Comparison of ENCODE assay signal across 1 cellular context in genomic region chr6:145267076-145267867, GRCh38.
TF ChIP-seq lines count a peak whose summit lies in the region.

No MANE protein-coding gene starts in this region.

TF ChIP-seq in HepG2, 621 proteins besides CTCF, POLR2A, EP300 and RAD21 (continued from another document and continues in another):
- TF ChIP-seq, protein P1, sequence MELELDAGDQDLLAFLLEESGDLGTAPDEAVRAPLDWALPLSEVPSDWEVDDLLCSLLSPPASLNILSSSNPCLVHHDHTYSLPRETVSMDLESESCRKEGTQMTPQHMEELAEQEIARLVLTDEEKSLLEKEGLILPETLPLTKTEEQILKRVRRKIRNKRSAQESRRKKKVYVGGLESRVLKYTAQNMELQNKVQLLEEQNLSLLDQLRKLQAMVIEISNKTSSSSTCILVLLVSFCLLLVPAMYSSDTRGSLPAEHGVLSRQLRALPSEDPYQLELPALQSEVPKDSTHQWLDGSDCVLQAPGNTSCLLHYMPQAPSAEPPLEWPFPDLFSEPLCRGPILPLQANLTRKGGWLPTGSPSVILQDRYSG (CRISPR knock-in tag; IDR thresholded peaks at IDR 0.05): 0 out of 2 replicates have a peak, but pooled peaks have one; percentile 60
- TF ChIP-seq, protein P2, sequence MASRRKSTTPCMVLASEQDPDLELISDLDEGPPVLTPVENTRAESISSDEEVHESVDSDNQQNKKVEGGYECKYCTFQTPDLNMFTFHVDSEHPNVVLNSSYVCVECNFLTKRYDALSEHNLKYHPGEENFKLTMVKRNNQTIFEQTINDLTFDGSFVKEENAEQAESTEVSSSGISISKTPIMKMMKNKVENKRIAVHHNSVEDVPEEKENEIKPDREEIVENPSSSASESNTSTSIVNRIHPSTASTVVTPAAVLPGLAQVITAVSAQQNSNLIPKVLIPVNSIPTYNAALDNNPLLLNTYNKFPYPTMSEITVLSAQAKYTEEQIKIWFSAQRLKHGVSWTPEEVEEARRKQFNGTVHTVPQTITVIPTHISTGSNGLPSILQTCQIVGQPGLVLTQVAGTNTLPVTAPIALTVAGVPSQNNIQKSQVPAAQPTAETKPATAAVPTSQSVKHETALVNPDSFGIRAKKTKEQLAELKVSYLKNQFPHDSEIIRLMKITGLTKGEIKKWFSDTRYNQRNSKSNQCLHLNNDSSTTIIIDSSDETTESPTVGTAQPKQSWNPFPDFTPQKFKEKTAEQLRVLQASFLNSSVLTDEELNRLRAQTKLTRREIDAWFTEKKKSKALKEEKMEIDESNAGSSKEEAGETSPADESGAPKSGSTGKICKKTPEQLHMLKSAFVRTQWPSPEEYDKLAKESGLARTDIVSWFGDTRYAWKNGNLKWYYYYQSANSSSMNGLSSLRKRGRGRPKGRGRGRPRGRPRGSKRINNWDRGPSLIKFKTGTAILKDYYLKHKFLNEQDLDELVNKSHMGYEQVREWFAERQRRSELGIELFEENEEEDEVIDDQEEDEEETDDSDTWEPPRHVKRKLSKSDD (CRISPR knock-in tag; IDR thresholded peaks at IDR 0.05; ENCODE audit: low read depth): 0 out of 2 replicates have a peak, but pooled peaks have one; percentile 42
- 0 out of 2 replicates have a peak, but pooled peaks have one; percentile 76 for TF ChIP-seq ZNF512 (CRISPR knock-in tag; IDR thresholded peaks at IDR 0.05)
- TF ChIP-seq NKX3-1 (CRISPR knock-in tag; IDR thresholded peaks at IDR 0.05): peak; percentile 94
- no peak for TF ChIP-seq NPAS2 (CRISPR knock-in tag; IDR thresholded peaks at IDR 0.05; ENCODE audit: borderline replicate concordance)
- TF ChIP-seq, protein P3, sequence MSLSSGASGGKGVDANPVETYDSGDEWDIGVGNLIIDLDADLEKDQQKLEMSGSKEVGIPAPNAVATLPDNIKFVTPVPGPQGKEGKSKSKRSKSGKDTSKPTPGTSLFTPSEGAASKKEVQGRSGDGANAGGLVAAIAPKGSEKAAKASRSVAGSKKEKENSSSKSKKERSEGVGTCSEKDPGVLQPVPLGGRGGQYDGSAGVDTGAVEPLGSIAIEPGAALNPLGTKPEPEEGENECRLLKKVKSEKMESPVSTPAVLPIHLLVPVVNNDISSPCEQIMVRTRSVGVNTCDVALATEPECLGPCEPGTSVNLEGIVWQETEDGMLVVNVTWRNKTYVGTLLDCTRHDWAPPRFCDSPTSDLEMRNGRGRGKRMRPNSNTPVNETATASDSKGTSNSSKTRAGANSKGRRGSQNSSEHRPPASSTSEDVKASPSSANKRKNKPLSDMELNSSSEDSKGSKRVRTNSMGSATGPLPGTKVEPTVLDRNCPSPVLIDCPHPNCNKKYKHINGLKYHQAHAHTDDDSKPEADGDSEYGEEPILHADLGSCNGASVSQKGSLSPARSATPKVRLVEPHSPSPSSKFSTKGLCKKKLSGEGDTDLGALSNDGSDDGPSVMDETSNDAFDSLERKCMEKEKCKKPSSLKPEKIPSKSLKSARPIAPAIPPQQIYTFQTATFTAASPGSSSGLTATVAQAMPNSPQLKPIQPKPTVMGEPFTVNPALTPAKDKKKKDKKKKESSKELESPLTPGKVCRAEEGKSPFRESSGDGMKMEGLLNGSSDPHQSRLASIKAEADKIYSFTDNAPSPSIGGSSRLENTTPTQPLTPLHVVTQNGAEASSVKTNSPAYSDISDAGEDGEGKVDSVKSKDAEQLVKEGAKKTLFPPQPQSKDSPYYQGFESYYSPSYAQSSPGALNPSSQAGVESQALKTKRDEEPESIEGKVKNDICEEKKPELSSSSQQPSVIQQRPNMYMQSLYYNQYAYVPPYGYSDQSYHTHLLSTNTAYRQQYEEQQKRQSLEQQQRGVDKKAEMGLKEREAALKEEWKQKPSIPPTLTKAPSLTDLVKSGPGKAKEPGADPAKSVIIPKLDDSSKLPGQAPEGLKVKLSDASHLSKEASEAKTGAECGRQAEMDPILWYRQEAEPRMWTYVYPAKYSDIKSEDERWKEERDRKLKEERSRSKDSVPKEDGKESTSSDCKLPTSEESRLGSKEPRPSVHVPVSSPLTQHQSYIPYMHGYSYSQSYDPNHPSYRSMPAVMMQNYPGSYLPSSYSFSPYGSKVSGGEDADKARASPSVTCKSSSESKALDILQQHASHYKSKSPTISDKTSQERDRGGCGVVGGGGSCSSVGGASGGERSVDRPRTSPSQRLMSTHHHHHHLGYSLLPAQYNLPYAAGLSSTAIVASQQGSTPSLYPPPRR (CRISPR knock-in tag; IDR thresholded peaks at IDR 0.05; ENCODE audit: borderline replicate concordance): peak; percentile 99
- peak; percentile 99 for TF ChIP-seq TBX2 (CRISPR knock-in tag; IDR thresholded peaks at IDR 0.05; ENCODE audit: borderline replicate concordance)
- no peak for TF ChIP-seq THYN1 (CRISPR knock-in tag; IDR thresholded peaks at IDR 0.05; ENCODE audit: borderline replicate concordance, low read depth)
- TF ChIP-seq, protein P4, sequence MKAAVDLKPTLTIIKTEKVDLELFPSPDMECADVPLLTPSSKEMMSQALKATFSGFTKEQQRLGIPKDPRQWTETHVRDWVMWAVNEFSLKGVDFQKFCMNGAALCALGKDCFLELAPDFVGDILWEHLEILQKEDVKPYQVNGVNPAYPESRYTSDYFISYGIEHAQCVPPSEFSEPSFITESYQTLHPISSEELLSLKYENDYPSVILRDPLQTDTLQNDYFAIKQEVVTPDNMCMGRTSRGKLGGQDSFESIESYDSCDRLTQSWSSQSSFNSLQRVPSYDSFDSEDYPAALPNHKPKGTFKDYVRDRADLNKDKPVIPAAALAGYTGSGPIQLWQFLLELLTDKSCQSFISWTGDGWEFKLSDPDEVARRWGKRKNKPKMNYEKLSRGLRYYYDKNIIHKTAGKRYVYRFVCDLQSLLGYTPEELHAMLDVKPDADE (CRISPR knock-in tag; IDR thresholded peaks at IDR 0.05): no peak
- TF ChIP-seq, protein P5, sequence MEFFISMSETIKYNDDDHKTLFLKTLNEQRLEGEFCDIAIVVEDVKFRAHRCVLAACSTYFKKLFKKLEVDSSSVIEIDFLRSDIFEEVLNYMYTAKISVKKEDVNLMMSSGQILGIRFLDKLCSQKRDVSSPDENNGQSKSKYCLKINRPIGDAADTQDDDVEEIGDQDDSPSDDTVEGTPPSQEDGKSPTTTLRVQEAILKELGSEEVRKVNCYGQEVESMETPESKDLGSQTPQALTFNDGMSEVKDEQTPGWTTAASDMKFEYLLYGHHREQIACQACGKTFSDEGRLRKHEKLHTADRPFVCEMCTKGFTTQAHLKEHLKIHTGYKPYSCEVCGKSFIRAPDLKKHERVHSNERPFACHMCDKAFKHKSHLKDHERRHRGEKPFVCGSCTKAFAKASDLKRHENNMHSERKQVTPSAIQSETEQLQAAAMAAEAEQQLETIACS (CRISPR knock-in tag; IDR thresholded peaks at IDR 0.05): no peak
- TF ChIP-seq, protein P6, sequence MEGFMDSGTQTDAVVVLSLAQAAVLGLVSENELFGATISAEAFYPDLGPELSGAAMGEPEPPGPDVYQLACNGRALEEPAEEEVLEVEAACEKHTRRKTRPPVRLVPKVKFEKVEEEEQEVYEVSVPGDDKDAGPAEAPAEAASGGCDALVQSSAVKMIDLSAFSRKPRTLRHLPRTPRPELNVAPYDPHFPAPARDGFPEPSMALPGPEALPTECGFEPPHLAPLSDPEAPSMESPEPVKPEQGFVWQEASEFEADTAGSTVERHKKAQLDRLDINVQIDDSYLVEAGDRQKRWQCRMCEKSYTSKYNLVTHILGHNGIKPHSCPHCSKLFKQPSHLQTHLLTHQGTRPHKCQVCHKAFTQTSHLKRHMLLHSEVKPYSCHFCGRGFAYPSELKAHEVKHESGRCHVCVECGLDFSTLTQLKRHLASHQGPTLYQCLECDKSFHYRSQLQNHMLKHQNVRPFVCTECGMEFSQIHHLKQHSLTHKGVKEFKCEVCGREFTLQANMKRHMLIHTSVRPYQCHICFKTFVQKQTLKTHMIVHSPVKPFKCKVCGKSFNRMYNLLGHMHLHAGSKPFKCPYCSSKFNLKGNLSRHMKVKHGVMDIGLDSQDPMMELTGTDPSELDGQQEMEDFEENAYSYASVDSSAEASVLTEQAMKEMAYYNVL (CRISPR knock-in tag; IDR thresholded peaks at IDR 0.05; ENCODE audit: borderline replicate concordance): peak; percentile 100
- TF ChIP-seq RORA (CRISPR knock-in tag; IDR thresholded peaks at IDR 0.05): no peak
- TF ChIP-seq ZNF598 (CRISPR knock-in tag; IDR thresholded peaks at IDR 0.05; ENCODE audit: borderline replicate concordance): peak; percentile 76; the same call in 1 of the 2 replicates
- peak; percentile 99 for TF ChIP-seq FOXO1 (CRISPR knock-in tag; IDR thresholded peaks at IDR 0.05)
- TF ChIP-seq CHD2 (IDR thresholded peaks at IDR 0.05; ENCODE audit: low read depth, low read length): no peak
- no peak for TF ChIP-seq ZNF530 (CRISPR knock-in tag; IDR thresholded peaks at IDR 0.05; ENCODE audit: low read depth)
- TF ChIP-seq JUN (CRISPR knock-in tag; IDR thresholded peaks at IDR 0.05): peak; percentile 86
- TF ChIP-seq, protein P7, sequence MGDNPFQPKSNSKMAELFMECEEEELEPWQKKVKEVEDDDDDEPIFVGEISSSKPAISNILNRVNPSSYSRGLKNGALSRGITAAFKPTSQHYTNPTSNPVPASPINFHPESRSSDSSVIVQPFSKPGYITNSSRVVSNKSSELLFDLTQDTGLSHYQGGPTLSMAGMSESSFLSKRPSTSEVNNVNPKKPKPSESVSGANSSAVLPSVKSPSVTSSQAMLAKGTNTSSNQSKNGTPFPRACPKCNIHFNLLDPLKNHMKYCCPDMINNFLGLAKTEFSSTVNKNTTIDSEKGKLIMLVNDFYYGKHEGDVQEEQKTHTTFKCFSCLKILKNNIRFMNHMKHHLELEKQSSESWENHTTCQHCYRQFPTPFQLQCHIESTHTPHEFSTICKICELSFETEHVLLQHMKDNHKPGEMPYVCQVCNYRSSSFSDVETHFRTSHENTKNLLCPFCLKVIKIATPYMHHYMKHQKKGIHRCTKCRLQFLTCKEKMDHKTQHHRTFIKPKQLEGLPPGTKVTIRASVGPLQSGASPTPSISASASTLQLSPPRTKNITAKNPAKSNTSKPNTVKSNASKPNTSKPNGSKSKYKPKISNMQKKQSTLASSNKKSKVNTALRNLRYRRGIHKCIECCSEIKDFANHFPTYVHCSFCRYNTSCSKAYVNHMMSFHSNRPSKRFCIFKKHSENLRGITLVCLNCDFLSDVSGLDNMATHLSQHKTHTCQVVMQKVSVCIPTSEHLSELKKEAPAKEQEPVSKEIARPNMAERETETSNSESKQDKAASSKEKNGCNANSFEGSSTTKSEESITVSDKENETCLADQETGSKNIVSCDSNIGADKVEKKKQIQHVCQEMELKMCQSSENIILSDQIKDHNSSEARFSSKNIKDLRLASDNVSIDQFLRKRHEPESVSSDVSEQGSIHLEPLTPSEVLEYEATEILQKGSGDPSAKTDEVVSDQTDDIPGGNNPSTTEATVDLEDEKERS (CRISPR knock-in tag; IDR thresholded peaks at IDR 0.05): peak; percentile 98
- TF ChIP-seq RFXANK (CRISPR knock-in tag; IDR thresholded peaks at IDR 0.05): 0 out of 2 replicates have a peak, but pooled peaks have one; percentile 49
- TF ChIP-seq ZNF232 (CRISPR knock-in tag; IDR thresholded peaks at IDR 0.05; ENCODE audit: borderline replicate concordance): peak; percentile 93
- TF ChIP-seq ZBTB8A (CRISPR knock-in tag; IDR thresholded peaks at IDR 0.05; ENCODE audit: borderline replicate concordance, low read depth): no peak
- no peak for TF ChIP-seq FLYWCH1 (CRISPR knock-in tag; IDR thresholded peaks at IDR 0.05)
- 0 out of 2 replicates have a peak, but pooled peaks have one; percentile 65 for TF ChIP-seq ZNF546 (CRISPR knock-in tag; conservative IDR thresholded peaks at IDR 0.05)
- peak; percentile 69; the same call in 1 of the 2 replicates for TF ChIP-seq YEATS4 (CRISPR knock-in tag; IDR thresholded peaks at IDR 0.05; ENCODE audit: borderline replicate concordance)
- peak; percentile 97 for TF ChIP-seq ASH2L (IDR thresholded peaks at IDR 0.05; ENCODE audit: insufficient read length, low read depth, low read length)
- no peak for TF ChIP-seq GABPA (IDR thresholded peaks at IDR 0.05; ENCODE audit: low read depth, low read length)
- TF ChIP-seq GABPA (CRISPR knock-in tag; IDR thresholded peaks at IDR 0.05; ENCODE audit: low read depth): peak; percentile 64
- TF ChIP-seq ZFP37 (CRISPR knock-in tag; IDR thresholded peaks at IDR 0.05; ENCODE audit: borderline replicate concordance): peak; percentile 94
- peak; percentile 93 for TF ChIP-seq ZNF24 (IDR thresholded peaks at IDR 0.05)
- TF ChIP-seq, protein P8, sequence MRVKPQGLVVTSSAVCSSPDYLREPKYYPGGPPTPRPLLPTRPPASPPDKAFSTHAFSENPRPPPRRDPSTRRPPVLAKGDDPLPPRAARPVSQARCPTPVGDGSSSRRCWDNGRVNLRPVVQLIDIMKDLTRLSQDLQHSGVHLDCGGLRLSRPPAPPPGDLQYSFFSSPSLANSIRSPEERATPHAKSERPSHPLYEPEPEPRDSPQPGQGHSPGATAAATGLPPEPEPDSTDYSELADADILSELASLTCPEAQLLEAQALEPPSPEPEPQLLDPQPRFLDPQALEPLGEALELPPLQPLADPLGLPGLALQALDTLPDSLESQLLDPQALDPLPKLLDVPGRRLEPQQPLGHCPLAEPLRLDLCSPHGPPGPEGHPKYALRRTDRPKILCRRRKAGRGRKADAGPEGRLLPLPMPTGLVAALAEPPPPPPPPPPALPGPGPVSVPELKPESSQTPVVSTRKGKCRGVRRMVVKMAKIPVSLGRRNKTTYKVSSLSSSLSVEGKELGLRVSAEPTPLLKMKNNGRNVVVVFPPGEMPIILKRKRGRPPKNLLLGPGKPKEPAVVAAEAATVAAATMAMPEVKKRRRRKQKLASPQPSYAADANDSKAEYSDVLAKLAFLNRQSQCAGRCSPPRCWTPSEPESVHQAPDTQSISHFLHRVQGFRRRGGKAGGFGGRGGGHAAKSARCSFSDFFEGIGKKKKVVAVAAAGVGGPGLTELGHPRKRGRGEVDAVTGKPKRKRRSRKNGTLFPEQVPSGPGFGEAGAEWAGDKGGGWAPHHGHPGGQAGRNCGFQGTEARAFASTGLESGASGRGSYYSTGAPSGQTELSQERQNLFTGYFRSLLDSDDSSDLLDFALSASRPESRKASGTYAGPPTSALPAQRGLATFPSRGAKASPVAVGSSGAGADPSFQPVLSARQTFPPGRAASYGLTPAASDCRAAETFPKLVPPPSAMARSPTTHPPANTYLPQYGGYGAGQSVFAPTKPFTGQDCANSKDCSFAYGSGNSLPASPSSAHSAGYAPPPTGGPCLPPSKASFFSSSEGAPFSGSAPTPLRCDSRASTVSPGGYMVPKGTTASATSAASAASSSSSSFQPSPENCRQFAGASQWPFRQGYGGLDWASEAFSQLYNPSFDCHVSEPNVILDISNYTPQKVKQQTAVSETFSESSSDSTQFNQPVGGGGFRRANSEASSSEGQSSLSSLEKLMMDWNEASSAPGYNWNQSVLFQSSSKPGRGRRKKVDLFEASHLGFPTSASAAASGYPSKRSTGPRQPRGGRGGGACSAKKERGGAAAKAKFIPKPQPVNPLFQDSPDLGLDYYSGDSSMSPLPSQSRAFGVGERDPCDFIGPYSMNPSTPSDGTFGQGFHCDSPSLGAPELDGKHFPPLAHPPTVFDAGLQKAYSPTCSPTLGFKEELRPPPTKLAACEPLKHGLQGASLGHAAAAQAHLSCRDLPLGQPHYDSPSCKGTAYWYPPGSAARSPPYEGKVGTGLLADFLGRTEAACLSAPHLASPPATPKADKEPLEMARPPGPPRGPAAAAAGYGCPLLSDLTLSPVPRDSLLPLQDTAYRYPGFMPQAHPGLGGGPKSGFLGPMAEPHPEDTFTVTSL (CRISPR knock-in tag; IDR thresholded peaks at IDR 0.05; ENCODE audit: borderline replicate concordance): peak; percentile 100
- TF ChIP-seq ZNF775 (CRISPR knock-in tag; IDR thresholded peaks at IDR 0.05; ENCODE audit: borderline replicate concordance): peak; percentile 46; the same call in 1 of the 2 replicates
